8 cellular contexts compared by ENCODE assay signal in the genomic region with DNA sequence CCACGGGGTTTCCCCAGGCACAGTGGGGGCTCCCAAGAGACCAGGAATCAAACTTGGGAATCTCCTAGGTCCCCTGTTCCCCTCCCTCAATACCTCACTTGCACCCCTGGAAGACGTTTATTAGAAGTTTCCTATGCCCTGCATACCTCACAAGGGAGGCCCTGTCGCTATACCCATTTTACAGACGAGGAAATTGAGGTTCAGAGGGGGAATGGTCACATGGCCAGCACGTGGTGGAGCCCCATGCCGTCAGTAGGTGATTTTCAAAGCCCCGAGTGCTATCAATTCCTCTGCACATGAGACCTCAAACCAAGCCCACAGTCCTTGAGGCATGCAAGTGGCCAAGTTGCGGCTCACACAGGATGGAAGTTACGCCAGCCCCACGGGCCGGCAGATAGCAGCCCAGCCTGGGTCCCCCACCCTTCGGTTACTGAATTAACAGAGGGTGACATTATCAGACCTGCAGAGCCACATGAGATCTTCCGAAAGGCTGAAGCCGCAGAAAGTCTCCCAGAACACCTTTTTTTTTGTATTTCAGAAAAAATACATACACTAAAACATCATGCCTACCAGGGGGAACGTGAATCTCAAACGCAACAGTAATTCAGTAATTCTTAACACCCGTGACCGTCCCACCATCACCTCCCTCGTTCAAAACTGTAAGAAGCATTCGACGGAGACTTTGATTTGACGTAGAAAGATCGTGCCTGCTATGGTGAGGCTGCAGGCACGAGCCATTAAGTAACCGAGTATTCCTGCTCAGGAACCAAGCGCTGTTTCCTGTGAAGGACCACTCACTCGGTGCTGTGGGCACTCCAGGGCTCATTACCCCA.
DNase-seq lines count a peak whose midpoint lies in the region; ATAC-seq and TF ChIP-seq lines count a peak whose summit lies in the region.

No MANE protein-coding gene starts in this region.

- no peak for TF ChIP-seq CTCF in PC-9 (conservative IDR thresholded peaks at IDR 0.05)
- no peak for TF ChIP-seq CTCF in colonic mucosa (IDR thresholded peaks at IDR 0.05)
- no peak for TF ChIP-seq CTCF in GM13976 (IDR thresholded peaks at IDR 0.05; ENCODE audit: borderline replicate concordance, control extremely low read depth, extremely low read depth, insufficient read depth, missing control alignments)

- H3K27ac ChIP-seq in PC-9 (peak overlapping the region; percentile 91), colonic mucosa (peak overlapping the region; percentile 95), substantia nigra (ENCODE audit: low read depth, low read length, poor library complexity, severe bottlenecking) (peak overlapping the region; percentile 78)
- no peak overlapping the region for H3K27ac ChIP-seq in naive thymus-derived CD4-positive, alpha-beta T cell (ENCODE audit: low read depth, low read length)

- DNase-seq in PC-9, result no peak
- no peak for DNase-seq in colonic mucosa
- DNase-seq in naive thymus-derived CD4-positive, alpha-beta T cell, result no peak
- DNase-seq in substantia nigra (lab: John Stamatoyannopoulos, UW), result no peak
- no peak for DNase-seq in middle frontal gyrus (ENCODE audit: extremely low spot score, low spot score)
- no peak for DNase-seq in GM13976 (ENCODE audit: low spot score)

- H4K20me1 ChIP-seq in PC-9 (ENCODE audit: insufficient read depth), result no peaks in the 10 kb centered on the region

- H3F3A ChIP-seq in PC-9 (ENCODE audit: insufficient read depth, low read depth), result peaks cover 44% of the 10 kb centered on the region

- H3K4me2 ChIP-seq in PC-9, result peak overlapping the region; percentile 89

- H3K36me3 ChIP-seq in PC-9 (ENCODE audit: low read depth) (peaks cover 16% of the 10 kb centered on the region), colonic mucosa (no peaks in the 10 kb centered on the region)
- peaks cover 0 to 89% (median 12%) of the 10 kb centered on the region in 3 experiments for H3K36me3 ChIP-seq in naive thymus-derived CD4-positive, alpha-beta T cell (ENCODE audit: control insufficient read depth in 2 of 3, insufficient read depth in 3 of 3, low read length in 3 of 3)

- no peak overlapping the region for H2AFZ ChIP-seq in PC-9

- POLR2A ChIA-PET in PC-9 (lab: Charles Lee; ENCODE audit: unreplicated experiment), result no interaction called here
- POLR2A ChIA-PET in naive thymus-derived CD4-positive, alpha-beta T cell (lab: Charles Lee), result no interaction called here

- H3K27me3 ChIP-seq in PC-9 (ENCODE audit: insufficient read depth, low read depth) (no peaks in the 10 kb centered on the region), colonic mucosa (no peaks in the 10 kb centered on the region)
- H3K27me3 ChIP-seq in naive thymus-derived CD4-positive, alpha-beta T cell (ENCODE audit: control insufficient read depth in 2 of 2, insufficient read depth in 2 of 2, low read length in 2 of 2), result no peaks in the 10 kb centered on the region

- peak; percentile 69 for ATAC-seq in naive thymus-derived CD4-positive, alpha-beta T cell
- ATAC-seq in GM18517 (IDR thresholded peaks at IDR 0.05; ENCODE audit: unreplicated experiment), result no peak
- ATAC-seq in GM21360 (IDR thresholded peaks at IDR 0.05; ENCODE audit: unreplicated experiment), result no peak

- CTCF ChIA-PET in PC-9 (lab: Charles Lee), result no interaction called here
- CTCF ChIA-PET in naive thymus-derived CD4-positive, alpha-beta T cell (lab: Charles Lee), result no interaction called here

- H3K27me3 Mint-ChIP-seq in naive thymus-derived CD4-positive, alpha-beta T cell, result no peaks in the 10 kb centered on the region

- H3K36me3 Mint-ChIP-seq in naive thymus-derived CD4-positive, alpha-beta T cell, result peaks cover 1 to 44% (median 19%) of the 10 kb centered on the region in 5 donors

- intact Hi-C loops in PC-9 (cut with micrococcal nuclease; ENCODE audit: unreplicated experiment), result loop anchor here (1.0 to 2.0 kb wide), 5 partner anchors 17 to 143 kb away; a partner anchor contains a TSS
- intact Hi-C loops in colonic mucosa (cut with DNase I), result loop anchor here (10.0 kb wide), 1 partner anchor 59 kb away; no protein-coding TSS in a partner anchor
- intact Hi-C loops in naive thymus-derived CD4-positive, alpha-beta T cell (cut with micrococcal nuclease), result no loop called here

- in situ Hi-C loops in GM13976 (cut with MboI; ENCODE audit: low sequenced_read_pairs, unreplicated experiment), result no loop called here

- H3K9me2 ChIP-seq in PC-9 (ENCODE audit: insufficient read depth), result no peaks in the 10 kb centered on the region

- TSS peak; percentile 52 for BruUV-seq in PC-9 (replicated peaks; lab: Mats Ljungman, UMichigan)

- H3K4me3 ChIP-seq in PC-9 (no peak overlapping the region; the same call in 1 of the 2 replicates), colonic mucosa (peak overlapping the region; percentile 12)
- no peak overlapping the region for H3K4me3 ChIP-seq in naive thymus-derived CD4-positive, alpha-beta T cell (ENCODE audit: low read length)

- peaks cover 0 to 6% (median 0%) of the 10 kb centered on the region in 7 donors for H3K4me1 Mint-ChIP-seq in naive thymus-derived CD4-positive, alpha-beta T cell

- peak overlapping the region; percentile 64 to 87 for H3K9ac ChIP-seq in colonic mucosa (ENCODE audit: low read depth in 2 of 2, low read length in 2 of 2)

- H3K27ac Mint-ChIP-seq in naive thymus-derived CD4-positive, alpha-beta T cell, result peak overlapping the region in 1 of 9 donors; percentile 44

- H3K4me1 ChIP-seq in PC-9 (replicated peaks; ENCODE audit: insufficient read depth) (peaks cover 32% of the 10 kb centered on the region), colonic mucosa (peaks cover 16% of the 10 kb centered on the region)
- no peaks in the 10 kb centered on the region for H3K4me1 ChIP-seq in naive thymus-derived CD4-positive, alpha-beta T cell (ENCODE audit: control insufficient read depth in 2 of 2, insufficient read depth in 2 of 2, low read length in 2 of 2)

- peaks cover 0 to 1% (median 0%) of the 10 kb centered on the region in 11 donors for H3K9me3 Mint-ChIP-seq in naive thymus-derived CD4-positive, alpha-beta T cell

- H3K4me3 Mint-ChIP-seq in naive thymus-derived CD4-positive, alpha-beta T cell, result no peak overlapping the region

- H3K79me2 ChIP-seq in PC-9 (ENCODE audit: low read depth), result peaks cover 16% of the 10 kb centered on the region; the same call in 1 of the 2 replicates

- H3K9me3 ChIP-seq in PC-9 (ENCODE audit: insufficient read depth, low read depth) (no peaks in the 10 kb centered on the region), colonic mucosa (no peaks in the 10 kb centered on the region)
- no peaks in the 10 kb centered on the region for H3K9me3 ChIP-seq in naive thymus-derived CD4-positive, alpha-beta T cell (ENCODE audit: control insufficient read depth in 2 of 3, low read length in 3 of 3)

Comparison
In these comparisons a context has a peak if more than half of its experiments do, and no peak if none do; other contexts are left out.
1. intact Hi-C loops: an anchor here in PC-9 (1.0 to 2.0 kb wide) and colonic mucosa (10.0 kb wide); none called in naive thymus-derived CD4-positive, alpha-beta T cell.